In genomic region chr12:77645966-77646598, GRCh38 we compare ENCODE assay signal across 18 cellular contexts.
DNase-seq lines count a peak whose midpoint lies in the region; ATAC-seq, FAIRE-seq and TF ChIP-seq lines count a peak whose summit lies in the region.
"Had no signal": no experiment of that assay in that cellular context is flagged by ENCODE, and none has a peak within 500 bp of the region (broad histone marks: within the 10 kb centered on the region; RNA-seq: fewer than 3 reads in every experiment).

No MANE protein-coding gene starts in this region.

- H3K27ac ChIP-seq in adrenal gland = no peak overlapping the region
- H3K27ac ChIP-seq: hepatocyte had no signal

- FAIRE-seq in HTR-8/SVneo (lab: Jason Lieb, UNC) = no peak

- DNase-seq in H7 (peak; percentile 20), endothelial cell (ENCODE audit: low spot score) (peak; percentile 15), HTR-8/SVneo (ENCODE audit: insufficient read length, low spot score) (no peak), adrenal gland (no peak), C1 segment of cervical spinal cord (lab: John Stamatoyannopoulos, UW) (no peak)
- DNase-seq: BE2C; central memory CD4-positive, alpha-beta T cell; DND-41; erythroblast; occipital lobe; RPMI8226; T1000 had no signal

- H3K4me1 Mint-ChIP-seq in endothelial cell (ENCODE audit: unreplicated experiment) = peaks cover 9% of the 10 kb centered on the region
- H3K4me1 Mint-ChIP-seq: activated naive CD4-positive, alpha-beta T cell treated with anti-CD3 and anti-CD28 coated beads, Interleukin-2, amount 50 U/mL, for 24 hours had no signal

- H3K4me3 Mint-ChIP-seq in endothelial cell (ENCODE audit: unreplicated experiment) = no peak overlapping the region
- H3K4me3 Mint-ChIP-seq: activated naive CD4-positive, alpha-beta T cell treated with anti-CD3 and anti-CD28 coated beads, Interleukin-2, amount 50 U/mL, for 24 hours had no signal

- peak; percentile 96 for ATAC-seq in GM18909 (IDR thresholded peaks at IDR 0.05; ENCODE audit: poor library complexity, unreplicated experiment)
- peak; percentile 93 for ATAC-seq in HG03571 (IDR thresholded peaks at IDR 0.05; ENCODE audit: unreplicated experiment)
- ATAC-seq in GM21515 (IDR thresholded peaks at IDR 0.05; ENCODE audit: unreplicated experiment) = no peak

- H3K36me3 ChIP-seq in H7 (replicated peaks; ENCODE audit: control insufficient read depth, insufficient read depth, low read length) = no peaks in the 10 kb centered on the region
- no peaks in the 10 kb centered on the region for H3K36me3 ChIP-seq in adrenal gland (replicated peaks in 1 of 2)
- H3K36me3 ChIP-seq: BE2C, HAP-1 had no signal

- 66 to 78% (median 73%) methylated on average over 5 of the region's 5 CpGs for WGBS in adrenal gland, 4 donors

- intact Hi-C loops in adrenal gland (cut with DNase I) = no loop called here

- H3K4me1 ChIP-seq in adrenal gland (replicated peaks in 1 of 2) = no peaks in the 10 kb centered on the region
- H3K4me1 ChIP-seq: BE2C, HAP-1 had no signal

- TF ChIP-seq CTCF in endothelial cell (IDR thresholded peaks at IDR 0.05; ENCODE audit: unreplicated experiment) (no peak), adrenal gland (IDR thresholded peaks at IDR 0.05) (no peak)

- H3K4me3 ChIP-seq in H7 (ENCODE audit: insufficient read depth, low read depth, low read length) = no peak overlapping the region
- no peak overlapping the region for H3K4me3 ChIP-seq in adrenal gland
- H3K4me3 ChIP-seq: HAP-1, hepatocyte had no signal

- no peaks in the 10 kb centered on the region for H3K27me3 ChIP-seq in H7 (ENCODE audit: control insufficient read depth, insufficient read depth, low read length)
- no peaks in the 10 kb centered on the region for H3K27me3 ChIP-seq in adrenal gland
- H3K27me3 ChIP-seq: BE2C, hepatocyte had no signal

- no peaks in the 10 kb centered on the region for H3K9me3 ChIP-seq in adrenal gland (replicated peaks in 1 of 3)
- H3K9me3 ChIP-seq: BE2C, HAP-1 had no signal

- no peaks in the 10 kb centered on the region for H3K36me3 Mint-ChIP-seq in endothelial cell (ENCODE audit: low read depth, unreplicated experiment)
- H3K36me3 Mint-ChIP-seq: activated naive CD4-positive, alpha-beta T cell treated with anti-CD3 and anti-CD28 coated beads, Interleukin-2, amount 50 U/mL, for 24 hours had no signal

- TF ChIP-seq POLR2A in adrenal gland (IDR thresholded peaks at IDR 0.05) = no peak

- peak overlapping the region; percentile 75 for H3K27ac Mint-ChIP-seq in endothelial cell (ENCODE audit: unreplicated experiment)
- H3K27ac Mint-ChIP-seq: activated naive CD4-positive, alpha-beta T cell treated with anti-CD3 and anti-CD28 coated beads, Interleukin-2, amount 50 U/mL, for 24 hours had no signal

- H3K9me3 Mint-ChIP-seq in endothelial cell (ENCODE audit: unreplicated experiment) = no peaks in the 10 kb centered on the region
- H3K9me3 Mint-ChIP-seq: activated naive CD4-positive, alpha-beta T cell treated with anti-CD3 and anti-CD28 coated beads, Interleukin-2, amount 50 U/mL, for 24 hours had no signal

- no peaks in the 10 kb centered on the region for H3K27me3 Mint-ChIP-seq in endothelial cell (ENCODE audit: unreplicated experiment)
- H3K27me3 Mint-ChIP-seq: activated naive CD4-positive, alpha-beta T cell treated with anti-CD3 and anti-CD28 coated beads, Interleukin-2, amount 50 U/mL, for 24 hours had no signal

Comparison
In these comparisons a context has a peak if more than half of its experiments do, and no peak if none do; other contexts are left out.
1. DNase-seq: peak in H7 (single experiment) and endothelial cell (single experiment); none in HTR-8/SVneo (single experiment), adrenal gland (0 of 7) and C1 segment of cervical spinal cord (0 of 14).